ENCODE assay signal across 2 cellular contexts in genomic region chr1:160194737-160195059, GRCh38.
TF ChIP-seq lines count a peak whose summit lies in the region.

No MANE protein-coding gene starts in this region.

TF ChIP-seq in HepG2, 621 proteins besides CTCF, POLR2A, EP300 and RAD21:
- TF ChIP-seq FOXK2 (IDR thresholded peaks at IDR 0.05) (0 out of 2 replicates have a peak, but pooled peaks have one; percentile 7), MBD4 (IDR thresholded peaks at IDR 0.05; ENCODE audit: borderline replicate concordance, low read length) (no peak), ZNF775 (CRISPR knock-in tag; IDR thresholded peaks at IDR 0.05; ENCODE audit: borderline replicate concordance) (no peak), RARG (CRISPR knock-in tag; IDR thresholded peaks at IDR 0.05; ENCODE audit: low read depth) (no peak), ZNF484 (CRISPR knock-in tag; IDR thresholded peaks at IDR 0.05; ENCODE audit: borderline replicate concordance, low read depth) (no peak), NFAT5 (CRISPR knock-in tag; IDR thresholded peaks at IDR 0.05) (no peak)
TF ChIP-seq in HepG2: peak in this region for 1.

TF ChIP-seq in H1, 55 proteins besides CTCF, POLR2A, EP300 and RAD21:
- TF ChIP-seq GABPA (IDR thresholded peaks at IDR 0.05; ENCODE audit: borderline replicate concordance, insufficient read depth, low read length): no peak
